16 cellular contexts compared by ENCODE assay signal in genomic region chr19:57552432-57552831, GRCh38. TPM values are rescaled to one million over a fixed set of nuclear protein-coding genes. Genes with fewer than 3 reads are reported as not detected.
DNase-seq lines count a peak whose midpoint lies in the region; ATAC-seq, FAIRE-seq and TF ChIP-seq lines count a peak whose summit lies in the region.
"Had no signal": no experiment of that assay in that cellular context is flagged by ENCODE, and none has a peak within 500 bp of the region (broad histone marks: within the 10 kb centered on the region; RNA-seq: fewer than 3 reads in every experiment).

No MANE protein-coding gene starts in this region.

- no peaks in the 10 kb centered on the region for H3K27me3 Mint-ChIP-seq in H9 (ENCODE audit: low read depth)

- H2BK20ac ChIP-seq in H9 (ENCODE audit: low read depth, low read length, poor library complexity, severe bottlenecking) = no peak overlapping the region
- H2BK20ac ChIP-seq in H1 (ENCODE audit: low read length) = no peak overlapping the region

- H3K9me1 ChIP-seq in keratinocyte (ENCODE audit: control insufficient read depth, extremely low read depth, insufficient read depth, low read length) = no peaks in the 10 kb centered on the region

- H3K4me1 Mint-ChIP-seq in H9 = no peaks in the 10 kb centered on the region
- H3K4me1 Mint-ChIP-seq: CD14-positive monocyte had no signal

- H4K20me1 ChIP-seq in H9 (ENCODE audit: control insufficient read depth, insufficient read depth, insufficient read length) (no peaks in the 10 kb centered on the region), H1 (replicated peaks in 1 of 2; ENCODE audit: control insufficient read depth in 1 of 2, insufficient read depth in 2 of 2, low read length in 2 of 2) (peaks cover 0 to 4% of the 10 kb centered on the region in 2 experiments), keratinocyte (ENCODE audit: control insufficient read depth, extremely low read depth, insufficient read depth, low read length) (no peaks in the 10 kb centered on the region)

- CTCF ChIA-PET in H1 (lab: Charles Lee; ENCODE audit: partially characterized antibody) = no interaction called here

- H2AFZ ChIP-seq in H9 (ENCODE audit: low read length) = no peak overlapping the region
- H2AFZ ChIP-seq in H1 (ENCODE audit: low read length) = no peak overlapping the region
- no peak overlapping the region for H2AFZ ChIP-seq in keratinocyte (ENCODE audit: control insufficient read depth, low read length)

- H2BK120ac ChIP-seq in H9 (ENCODE audit: low read depth, low read length, poor library complexity, severe bottlenecking) = no peak overlapping the region
- no peak overlapping the region for H2BK120ac ChIP-seq in H1 (replicated peaks; ENCODE audit: low read depth, low read length)

- H4K91ac ChIP-seq in H9 (ENCODE audit: insufficient read length, low read depth, low read length) = no peak overlapping the region
- no peak overlapping the region for H4K91ac ChIP-seq in H1 (replicated peaks; ENCODE audit: insufficient read length, low read length)

- H3T11ph ChIP-seq in H9 (ENCODE audit: low read length) = no peak overlapping the region

- H3K9me3 ChIP-seq in H9 (ENCODE audit: control insufficient read depth, low read depth, low read length) (peaks cover 6% of the 10 kb centered on the region), WERI-Rb-1 (ENCODE audit: severe bottlenecking) (no peaks in the 10 kb centered on the region), H1 (ENCODE audit: insufficient read depth in 2 of 2, low read depth in 1 of 2, low read length in 1 of 2) (peaks cover 2 to 4% of the 10 kb centered on the region in 2 experiments), keratinocyte (ENCODE audit: control insufficient read depth, low read depth, low read length) (peaks cover 12% of the 10 kb centered on the region)

- no peak overlapping the region for H3K14ac ChIP-seq in H9 (ENCODE audit: insufficient read depth, low read length)
- no peak overlapping the region for H3K14ac ChIP-seq in H1 (ENCODE audit: insufficient read length)

- H3K79me1 ChIP-seq in H9 (ENCODE audit: insufficient read depth, low read depth, low read length, poor library complexity, severe bottlenecking) (no peaks in the 10 kb centered on the region), H1 (ENCODE audit: low read depth, low read length) (peaks cover 8% of the 10 kb centered on the region)

- peak in 1 of 2 experiments; percentile 23; a peak in 1 of 4 replicates for TF ChIP-seq RAD21 in H1 (IDR thresholded peaks at IDR 0.05 in 1 of 2, conservative IDR thresholded peaks at IDR 0.05 in 1 of 2; ENCODE audit: low read depth in 2 of 2, low read length in 2 of 2)

- H2AK5ac ChIP-seq in H9 (ENCODE audit: insufficient read length, low read length) = no peak overlapping the region
- H2AK5ac ChIP-seq in H1 (ENCODE audit: low read depth, low read length) = no peak overlapping the region

- FAIRE-seq in H1 (lab: Jason Lieb, UNC) (no peak), keratinocyte (lab: Jason Lieb, UNC) (no peak)
- FAIRE-seq: A204.1, K562 had no signal

- peaks cover 52% of the 10 kb centered on the region for H3K36me3 ChIP-seq in WERI-Rb-1
- peaks cover 13 to 63% (median 51%) of the 10 kb centered on the region in 4 experiments for H3K36me3 ChIP-seq in H1 (ENCODE audit: control insufficient read depth in 2 of 4, insufficient read depth in 4 of 4, low read length in 3 of 4)
- H3K36me3 ChIP-seq in keratinocyte (ENCODE audit: control insufficient read depth in 2 of 2, extremely low read depth in 1 of 2, insufficient read depth in 2 of 2, low read length in 2 of 2) = peaks cover 35 to 51% of the 10 kb centered on the region in 2 experiments

- H3K18ac ChIP-seq in H9 (ENCODE audit: insufficient read length, low read depth, low read length) (no peak overlapping the region), H1 (ENCODE audit: extremely low read depth, low read length) (no peak overlapping the region)

- H3K27ac ChIP-seq in H9 (ENCODE audit: insufficient read length, low read depth, low read length) (no peak overlapping the region), WERI-Rb-1 (no peak overlapping the region), H1 (ENCODE audit: low read depth, low read length) (no peak overlapping the region), keratinocyte (ENCODE audit: control insufficient read depth, insufficient read depth, low read length) (no peak overlapping the region)

- H4K8ac ChIP-seq in H9 (replicated peaks; ENCODE audit: insufficient read length, low read depth, low read length) (no peak overlapping the region), H1 (ENCODE audit: extremely low read depth, insufficient read depth, low read length) (no peak overlapping the region)

- H3K4me3 ChIP-seq in WERI-Rb-1 (ENCODE audit: low read depth, low read length) (no peak overlapping the region), H1 (ENCODE audit: extremely low read depth in 1 of 4, insufficient read depth in 2 of 4, low read depth in 3 of 4, low read length in 4 of 4) (no peak overlapping the region), keratinocyte (ENCODE audit: control insufficient read depth in 2 of 3, extremely low read depth in 1 of 3, insufficient read depth in 2 of 3, low read depth in 1 of 3, low read length in 3 of 3) (no peak overlapping the region)
- H3K4me3 ChIP-seq: K562 had no signal

- H3K4me3 Mint-ChIP-seq in H9 = no peak overlapping the region
- H3K4me3 Mint-ChIP-seq: CD14-positive monocyte, HFFc6 had no signal

- no CpG with 5 or more reads among the region's 2 CpGs for WGBS in H9 (ENCODE audit: extremely low coverage, insufficient read length, low lambda C conversion rate)
- 91% methylated on average over 2 of the region's 2 CpGs; no CpG with 5 or more reads in 1 of the 2 experiments for WGBS in H1 (ENCODE audit: extremely low coverage in 1 of 2, insufficient coverage in 1 of 2, insufficient read length in 1 of 2, insufficient replicate concordance in 2 of 2, low coverage in 1 of 2, low lambda C conversion rate in 2 of 2, missing lambda C conversion rate in 1 of 2), 2 experiments

- H2BK12ac ChIP-seq in H9 (ENCODE audit: insufficient read length, low read depth, low read length) (no peak overlapping the region), H1 (ENCODE audit: low read depth, low read length) (no peak overlapping the region)

- dilution Hi-C loops in keratinocyte (cut with MboI; ENCODE audit: extremely low pct_ligation_motif_present, low sequenced_read_pairs) = no loop called here

- H2BK15ac ChIP-seq in H9 (ENCODE audit: low read depth, low read length) = no peak overlapping the region
- no peak overlapping the region for H2BK15ac ChIP-seq in H1 (ENCODE audit: low read length)

- ATAC-seq in activated naive CD4-positive, alpha-beta T cell treated with anti-CD3 and anti-CD28 coated beads, Interleukin-2, amount 50 U/mL, for 72 hours = no peak
- ATAC-seq: K562 had no signal

- no peak overlapping the region for H3K9ac ChIP-seq in H9 (ENCODE audit: extremely low read depth, insufficient read length, low read length)
- no peak overlapping the region for H3K9ac ChIP-seq in H1 (replicated peaks in 1 of 4; ENCODE audit: extremely low read depth in 1 of 4, low read depth in 3 of 4, low read length in 3 of 4)
- no peak overlapping the region for H3K9ac ChIP-seq in keratinocyte (ENCODE audit: control insufficient read depth, extremely low read depth, insufficient read depth, low read length)

- no peak overlapping the region for H3K27ac Mint-ChIP-seq in H9
- no peak overlapping the region for H3K27ac Mint-ChIP-seq in activated naive CD4-positive, alpha-beta T cell treated with anti-CD3 and anti-CD28 coated beads, Interleukin-2, amount 50 U/mL, for 72 hours
- H3K27ac Mint-ChIP-seq: CD8-positive, alpha-beta memory T cell; HFFc6 had no signal

- H3K36me3 Mint-ChIP-seq in H9 (ENCODE audit: insufficient read depth in 1 of 3, low read depth in 3 of 3) = peaks cover 91 to 96% (median 94%) of the 10 kb centered on the region in 3 experiments
- peaks cover 97 to 100% of the 10 kb centered on the region in 2 donors for H3K36me3 Mint-ChIP-seq in activated naive CD4-positive, alpha-beta T cell treated with anti-CD3 and anti-CD28 coated beads, Interleukin-2, amount 50 U/mL, for 72 hours

- no peak overlapping the region for H3K4ac ChIP-seq in H9 (ENCODE audit: low read depth, low read length)
- H3K4ac ChIP-seq in H1 (replicated peaks; ENCODE audit: insufficient read length, low read depth, low read length) = no peak overlapping the region

- no peak for TF ChIP-seq EP300 in H1 (IDR thresholded peaks at IDR 0.05; ENCODE audit: borderline replicate concordance in 1 of 2, low read depth in 2 of 2, low read length in 2 of 2)

- H2BK5ac ChIP-seq in H9 (ENCODE audit: insufficient read length, low read length) (no peak overlapping the region), H1 (ENCODE audit: low read depth, low read length) (no peak overlapping the region)

- no peak overlapping the region for H3K4me2 ChIP-seq in H9 (ENCODE audit: insufficient read depth, insufficient read length, low read length)
- H3K4me2 ChIP-seq in H1 (ENCODE audit: insufficient read depth in 1 of 2, low read depth in 2 of 2, low read length in 2 of 2) = no peak overlapping the region
- no peak overlapping the region for H3K4me2 ChIP-seq in keratinocyte (ENCODE audit: control insufficient read depth, extremely low read depth, insufficient read depth, low read depth, low read length)

- no peaks in the 10 kb centered on the region for H3K4me1 ChIP-seq in H9 (ENCODE audit: insufficient read depth, low read length)
- H3K4me1 ChIP-seq in H1 (replicated peaks in 1 of 4; ENCODE audit: control insufficient read depth in 3 of 4, insufficient read depth in 4 of 4, low read length in 3 of 4) = no peaks in the 10 kb centered on the region
- H3K4me1 ChIP-seq in keratinocyte (ENCODE audit: control insufficient read depth, extremely low read depth, insufficient read depth, low read length) = no peaks in the 10 kb centered on the region

- H4K5ac ChIP-seq in H9 (ENCODE audit: insufficient read length, low read depth, low read length) (no peak overlapping the region), H1 (ENCODE audit: insufficient read length, low read depth, low read length) (no peak overlapping the region)

- H3K23me2 ChIP-seq in H9 (ENCODE audit: insufficient read length, low read depth, low read length, poor library complexity, severe bottlenecking) (no peaks in the 10 kb centered on the region), H1 (ENCODE audit: low read depth, low read length) (no peaks in the 10 kb centered on the region)

- DNase-seq in H9 (no peak), WERI-Rb-1 (no peak), H1 (ENCODE audit: low read depth in 1 of 2, low spot score in 2 of 2) (no peak), keratinocyte (ENCODE audit: low read depth, low spot score) (no peak), GM03348 (ENCODE audit: low spot score) (no peak), NOMO-1 (lab: John Stamatoyannopoulos, UW; ENCODE audit: unreplicated experiment in 2 of 2) (no peak)
- DNase-seq in activated naive CD4-positive, alpha-beta T cell treated with anti-CD3 and anti-CD28 coated beads, Interleukin-2, amount 50 U/mL, for 72 hours (ENCODE audit: low spot score in 2 of 2) = no peak
- DNase-seq: CD8-positive, alpha-beta memory T cell; DMS79; GOT3; HCEC 1CT; HFFc6 had no signal

- H3K79me2 ChIP-seq in H9 (ENCODE audit: insufficient read depth, low read length) (no peaks in the 10 kb centered on the region), H1 (ENCODE audit: control insufficient read depth in 1 of 2, insufficient read depth in 2 of 2, low read length in 2 of 2) (no peaks in the 10 kb centered on the region; a peak in 1 of 4 replicates), keratinocyte (ENCODE audit: control insufficient read depth, insufficient read depth, low read length) (peaks cover 2% of the 10 kb centered on the region)

- TF ChIP-seq CTCF in H9 (conservative IDR thresholded peaks at IDR 0.05) = peak; percentile 31; the same call in 1 of the 3 replicates
- TF ChIP-seq CTCF in WERI-Rb-1 (IDR thresholded peaks at IDR 0.05; ENCODE audit: low read depth, low read length) = 0 out of 2 replicates have a peak, but pooled peaks have one; percentile 2
- TF ChIP-seq CTCF in H1 (IDR thresholded peaks at IDR 0.05; ENCODE audit: control extremely low read depth in 1 of 3, insufficient read depth in 1 of 3, low read depth in 1 of 3, low read length in 3 of 3) = peak in 2 of 3 experiments; percentile 15 to 25; a peak in 2 of 4 replicates
- peak; percentile 8 to 18 (median 11) for TF ChIP-seq CTCF in keratinocyte (optimal IDR thresholded peaks at IDR 0.05 in 1 of 3, IDR thresholded peaks at IDR 0.05 in 1 of 3, conservative IDR thresholded peaks at IDR 0.05 in 1 of 3; ENCODE audit: extremely low read depth in 1 of 3, insufficient read depth in 2 of 3, low read length in 3 of 3)

- no peak for TF ChIP-seq POLR2A in H1 (IDR thresholded peaks at IDR 0.05; ENCODE audit: control extremely low read depth in 1 of 2, low read depth in 2 of 2, low read length in 2 of 2)

- H3K23ac ChIP-seq in H9 (ENCODE audit: insufficient read length, low read depth, low read length) = no peak overlapping the region
- H3K23ac ChIP-seq in H1 (ENCODE audit: insufficient read length) = no peak overlapping the region

- H3K27me3 ChIP-seq in H9 (ENCODE audit: insufficient read depth, low read length) (no peaks in the 10 kb centered on the region), WERI-Rb-1 (ENCODE audit: insufficient read depth, low read depth, severe bottlenecking) (no peaks in the 10 kb centered on the region), H1 (replicated peaks in 1 of 4; ENCODE audit: control insufficient read depth in 3 of 4, extremely low read depth in 1 of 4, insufficient read depth in 3 of 4, low read length in 3 of 4) (no peaks in the 10 kb centered on the region), keratinocyte (ENCODE audit: control insufficient read depth, extremely low read depth, insufficient read depth, low read length) (no peaks in the 10 kb centered on the region)

- POLR2A ChIA-PET in H1 (lab: Charles Lee; ENCODE audit: partially characterized antibody) = interaction anchor here (1.0 kb wide), 1 partner anchor 11 kb away, joined by 3 read pairs; no protein-coding TSS in a partner anchor

- H3K56ac ChIP-seq in H9 (ENCODE audit: insufficient read length, low read depth, low read length) (no peak overlapping the region), H1 (replicated peaks; ENCODE audit: insufficient read length, low read depth, low read length) (no peak overlapping the region)

- H3K9me3 Mint-ChIP-seq in H9 = peaks cover 15 to 49% of the 10 kb centered on the region in 2 experiments
- H3K9me3 Mint-ChIP-seq in activated naive CD4-positive, alpha-beta T cell treated with anti-CD3 and anti-CD28 coated beads, Interleukin-2, amount 50 U/mL, for 72 hours = peaks cover 54 to 61% of the 10 kb centered on the region in 2 donors

RNA-seq across cellular contexts. Expression of gene ZNF550, which starts 7.2 kb away (rescaled TPM):
- total RNA-seq in H9 (2021) = 11.4 and 13.5 TPM in 2 replicates
- total RNA-seq in H1 (2021; fragmentation: NEBNext Ultra II Directional; extraction: Animal tissue kit (Norgen Biotek cat#: 25700)) = 10.4 and 10.7 TPM in 2 replicates
- polyA plus RNA-seq in H1 (2011; rRNA removed) (4.5 and 4.6 TPM in 2 replicates), keratinocyte (6.2 to 8.9 TPM (median 7.3 TPM) in 3 replicates)
- 7.9 TPM for polyA plus RNA-seq in H1 (2011; cell fraction: cytosol; rRNA removed)
- polyA plus RNA-seq in H1 (2011; cell fraction: nucleus; rRNA removed) = 11.5 TPM
- polyA plus RNA-seq in H1 (2012, experiment 1 of 2) = 6.6 to 12.6 TPM (median 9.2 TPM) in 4 replicates
- polyA plus RNA-seq in H1 (2012, experiment 2 of 2) = 0.58 TPM
- polyA plus RNA-seq in H1 (2013, experiment 1 of 2) = 5.0 TPM
- polyA plus RNA-seq in H1 (2013, experiment 2 of 2) = 4.6 TPM
- polyA minus RNA-seq in H1 (2011; rRNA and poly(A)+ RNA removed) = 15.5 and 20.7 TPM in 2 replicates
- polyA minus RNA-seq in H1 (2011; cell fraction: cytosol; rRNA and poly(A)+ RNA removed) = 5.8 TPM
- polyA minus RNA-seq in H1 (2011; cell fraction: nucleus; rRNA and poly(A)+ RNA removed) = 16.4 TPM
- 4.3 TPM for polyA plus RNA-seq in keratinocyte (2011; ENCODE audit: low read depth)
- 3.5 and 6.3 TPM in 2 replicates for polyA plus RNA-seq in keratinocyte (2011; cell fraction: cytosol; rRNA removed)
- 12.2 and 12.3 TPM in 2 replicates for polyA plus RNA-seq in keratinocyte (2011; cell fraction: nucleus; rRNA removed)
- polyA plus RNA-seq in keratinocyte (2012; ENCODE audit: low replicate concordance) = 3.0 and 3.8 TPM in 2 replicates
- polyA minus RNA-seq in keratinocyte = 2.9 to 9.1 TPM (median 8.1 TPM) in 3 replicates
- polyA minus RNA-seq in keratinocyte (2011; cell fraction: cytosol; rRNA and poly(A)+ RNA removed) = 5.0 TPM
- 5.8 and 8.8 TPM in 2 replicates for polyA minus RNA-seq in keratinocyte (2011; cell fraction: nucleus; rRNA and poly(A)+ RNA removed)
- 10 to 100 TPM in 1 of 2 donors, 1 to 10 TPM in 1; 6.4 to 14.4 TPM for total RNA-seq in activated naive CD4-positive, alpha-beta T cell treated with anti-CD3 and anti-CD28 coated beads, Interleukin-2, amount 50 U/mL, for 72 hours

RNA-seq across cellular contexts. Expression of gene ZNF549, which starts 25.3 kb away (rescaled TPM):
- 10.2 and 11.6 TPM in 2 replicates for total RNA-seq in H9 (2021)
- total RNA-seq in H1 (2021; fragmentation: NEBNext Ultra II Directional; extraction: Animal tissue kit (Norgen Biotek cat#: 25700)) = 9.7 and 10.4 TPM in 2 replicates
- polyA plus RNA-seq in H1 (2011; rRNA removed) (3.0 and 4.3 TPM in 2 replicates), keratinocyte (5.6 to 7.7 TPM (median 6.3 TPM) in 3 replicates)
- polyA plus RNA-seq in H1 (2011; cell fraction: cytosol; rRNA removed) = 5.4 TPM
- polyA plus RNA-seq in H1 (2011; cell fraction: nucleus; rRNA removed) = 4.5 TPM
- 5.4 to 8.9 TPM (median 5.9 TPM) in 4 replicates for polyA plus RNA-seq in H1 (2012, experiment 1 of 2)
- 0.55 TPM for polyA plus RNA-seq in H1 (2012, experiment 2 of 2)
- 5.1 TPM for polyA plus RNA-seq in H1 (2013, experiment 1 of 2)
- polyA plus RNA-seq in H1 (2013, experiment 2 of 2) = 4.9 TPM
- 12.5 and 16.8 TPM in 2 replicates for polyA minus RNA-seq in H1 (2011; rRNA and poly(A)+ RNA removed)
- 9.9 TPM for polyA minus RNA-seq in H1 (2011; cell fraction: cytosol; rRNA and poly(A)+ RNA removed)
- 11.5 TPM for polyA minus RNA-seq in H1 (2011; cell fraction: nucleus; rRNA and poly(A)+ RNA removed)
- 1.8 TPM for polyA plus RNA-seq in keratinocyte (2011; ENCODE audit: low read depth)
- 2.9 and 5.5 TPM in 2 replicates for polyA plus RNA-seq in keratinocyte (2011; cell fraction: cytosol; rRNA removed)
- polyA plus RNA-seq in keratinocyte (2011; cell fraction: nucleus; rRNA removed) = 14.3 and 15.5 TPM in 2 replicates
- 3.5 and 3.9 TPM in 2 replicates for polyA plus RNA-seq in keratinocyte (2012; ENCODE audit: low replicate concordance)
- polyA minus RNA-seq in keratinocyte = 3.3 to 9.5 TPM (median 8.1 TPM) in 3 replicates
- polyA minus RNA-seq in keratinocyte (2011; cell fraction: cytosol; rRNA and poly(A)+ RNA removed) = 3.3 TPM
- 10.4 and 17.1 TPM in 2 replicates for polyA minus RNA-seq in keratinocyte (2011; cell fraction: nucleus; rRNA and poly(A)+ RNA removed)
- 1 to 10 TPM; 3.7 to 3.9 TPM for total RNA-seq in activated naive CD4-positive, alpha-beta T cell treated with anti-CD3 and anti-CD28 coated beads, Interleukin-2, amount 50 U/mL, for 72 hours

RNA-seq across cellular contexts. Expression of gene ZNF416, which starts 26.3 kb away (rescaled TPM):
- 10.9 and 11.4 TPM in 2 replicates for total RNA-seq in H9 (2021)
- total RNA-seq in H1 (2021; fragmentation: NEBNext Ultra II Directional; extraction: Animal tissue kit (Norgen Biotek cat#: 25700)) = 9.7 and 10.3 TPM in 2 replicates
- polyA plus RNA-seq in H1 (2011; rRNA removed) = 2.7 and 3.2 TPM in 2 replicates
- 3.5 TPM for polyA plus RNA-seq in H1 (2011; cell fraction: cytosol; rRNA removed)
- polyA plus RNA-seq in H1 (2011; cell fraction: nucleus; rRNA removed) = 3.3 TPM
- 5.6 to 6.7 TPM (median 6.4 TPM) in 4 replicates for polyA plus RNA-seq in H1 (2012, experiment 1 of 2)
- polyA plus RNA-seq in H1 (2012, experiment 2 of 2) = 3.0 TPM
- 5.6 TPM for polyA plus RNA-seq in H1 (2013, experiment 1 of 2)
- 5.2 TPM for polyA plus RNA-seq in H1 (2013, experiment 2 of 2)
- 17.8 and 19.4 TPM in 2 replicates for polyA minus RNA-seq in H1 (2011; rRNA and poly(A)+ RNA removed)
- polyA minus RNA-seq in H1 (2011; cell fraction: cytosol; rRNA and poly(A)+ RNA removed) = 7.8 TPM
- 16.7 TPM for polyA minus RNA-seq in H1 (2011; cell fraction: nucleus; rRNA and poly(A)+ RNA removed)
- polyA plus RNA-seq in keratinocyte = 4.4 to 5.5 TPM (median 5.0 TPM) in 3 replicates
- polyA plus RNA-seq in keratinocyte (2011; ENCODE audit: low read depth) = 1.1 TPM
- 2.5 and 5.2 TPM in 2 replicates for polyA plus RNA-seq in keratinocyte (2011; cell fraction: cytosol; rRNA removed)
- polyA plus RNA-seq in keratinocyte (2011; cell fraction: nucleus; rRNA removed) = 5.5 and 6.0 TPM in 2 replicates
- 3.9 and 4.6 TPM in 2 replicates for polyA plus RNA-seq in keratinocyte (2012; ENCODE audit: low replicate concordance)
- polyA minus RNA-seq in keratinocyte = 4.6 to 11.9 TPM (median 7.1 TPM) in 3 replicates
- 4.4 TPM for polyA minus RNA-seq in keratinocyte (2011; cell fraction: cytosol; rRNA and poly(A)+ RNA removed)
- 4.5 and 7.5 TPM in 2 replicates for polyA minus RNA-seq in keratinocyte (2011; cell fraction: nucleus; rRNA and poly(A)+ RNA removed)
- 1 to 10 TPM; 2.0 to 2.5 TPM for total RNA-seq in activated naive CD4-positive, alpha-beta T cell treated with anti-CD3 and anti-CD28 coated beads, Interleukin-2, amount 50 U/mL, for 72 hours

RNA-seq across cellular contexts. Expression of gene ZIK1, which starts 31.5 kb away (rescaled TPM):
- total RNA-seq in H9 (2021) = 27.8 and 28.1 TPM in 2 replicates
- 36.5 and 38.5 TPM in 2 replicates for total RNA-seq in H1 (2021; fragmentation: NEBNext Ultra II Directional; extraction: Animal tissue kit (Norgen Biotek cat#: 25700))
- polyA plus RNA-seq in H1 (2011; rRNA removed) = 19.4 and 21.2 TPM in 2 replicates
- 25.7 TPM for polyA plus RNA-seq in H1 (2011; cell fraction: cytosol; rRNA removed)
- polyA plus RNA-seq in H1 (2011; cell fraction: nucleus; rRNA removed) = 23.4 TPM
- polyA plus RNA-seq in H1 (2012, experiment 1 of 2) = 24.9 to 32.0 TPM (median 28.0 TPM) in 4 replicates
- polyA plus RNA-seq in H1 (2012, experiment 2 of 2) = 3.1 TPM
- 19.7 TPM for polyA plus RNA-seq in H1 (2013, experiment 1 of 2)
- 20.0 TPM for polyA plus RNA-seq in H1 (2013, experiment 2 of 2)
- polyA minus RNA-seq in H1 (2011; rRNA and poly(A)+ RNA removed) = 39.3 and 52.8 TPM in 2 replicates
- polyA minus RNA-seq in H1 (2011; cell fraction: cytosol; rRNA and poly(A)+ RNA removed) = 15.0 TPM
- 32.2 TPM for polyA minus RNA-seq in H1 (2011; cell fraction: nucleus; rRNA and poly(A)+ RNA removed)
- polyA plus RNA-seq in keratinocyte = 3.5 to 4.5 TPM (median 3.9 TPM) in 3 replicates
- 0.41 TPM for polyA plus RNA-seq in keratinocyte (2011; ENCODE audit: low read depth)
- polyA plus RNA-seq in keratinocyte (2011; cell fraction: cytosol; rRNA removed) = 2.0 and 3.0 TPM in 2 replicates
- polyA plus RNA-seq in keratinocyte (2011; cell fraction: nucleus; rRNA removed) = 3.3 and 4.8 TPM in 2 replicates
- polyA plus RNA-seq in keratinocyte (2012; ENCODE audit: low replicate concordance) = 1.9 and 4.3 TPM in 2 replicates
- 5.1 to 5.2 TPM (median 5.1 TPM) in 3 replicates for polyA minus RNA-seq in keratinocyte
- polyA minus RNA-seq in keratinocyte (2011; cell fraction: cytosol; rRNA and poly(A)+ RNA removed) = 4.2 TPM
- polyA minus RNA-seq in keratinocyte (2011; cell fraction: nucleus; rRNA and poly(A)+ RNA removed) = 8.4 and 8.7 TPM in 2 replicates
- 1 to 10 TPM; 2.4 to 5.6 TPM for total RNA-seq in activated naive CD4-positive, alpha-beta T cell treated with anti-CD3 and anti-CD28 coated beads, Interleukin-2, amount 50 U/mL, for 72 hours
- total RNA-seq: G401 had no signal

RNA-seq across cellular contexts. Expression of gene ZNF530, which starts 47.3 kb away (rescaled TPM):
- 7.9 and 9.3 TPM in 2 replicates for total RNA-seq in H9 (2021)
- 6.3 and 9.3 TPM in 2 replicates for total RNA-seq in H1 (2021; fragmentation: NEBNext Ultra II Directional; extraction: Animal tissue kit (Norgen Biotek cat#: 25700))
- polyA plus RNA-seq in H1 (2011; rRNA removed) = 4.2 and 4.7 TPM in 2 replicates
- 7.3 TPM for polyA plus RNA-seq in H1 (2011; cell fraction: cytosol; rRNA removed)
- polyA plus RNA-seq in H1 (2011; cell fraction: nucleus; rRNA removed) = 5.4 TPM
- polyA plus RNA-seq in H1 (2012, experiment 1 of 2) = 5.7 to 7.5 TPM (median 5.9 TPM) in 4 replicates
- 3.8 TPM for polyA plus RNA-seq in H1 (2012, experiment 2 of 2)
- polyA plus RNA-seq in H1 (2013, experiment 1 of 2) = 3.7 TPM
- polyA plus RNA-seq in H1 (2013, experiment 2 of 2) = 3.9 TPM
- polyA minus RNA-seq in H1 (2011; rRNA and poly(A)+ RNA removed) = 8.1 and 8.3 TPM in 2 replicates
- polyA minus RNA-seq in H1 (2011; cell fraction: cytosol; rRNA and poly(A)+ RNA removed) = 8.1 TPM
- 13.6 TPM for polyA minus RNA-seq in H1 (2011; cell fraction: nucleus; rRNA and poly(A)+ RNA removed)
- 3.6 to 4.2 TPM (median 3.9 TPM) in 3 replicates for polyA plus RNA-seq in keratinocyte
- polyA plus RNA-seq in keratinocyte (2011; ENCODE audit: low read depth) = 0.15 TPM
- 1.5 and 3.1 TPM in 2 replicates for polyA plus RNA-seq in keratinocyte (2011; cell fraction: cytosol; rRNA removed)
- polyA plus RNA-seq in keratinocyte (2011; cell fraction: nucleus; rRNA removed) = 5.2 and 5.3 TPM in 2 replicates
- 1.5 and 3.7 TPM in 2 replicates for polyA plus RNA-seq in keratinocyte (2012; ENCODE audit: low replicate concordance)
- polyA minus RNA-seq in keratinocyte = 0.43 to 2.5 TPM (median 1.5 TPM) in 3 replicates
- 5.8 TPM for polyA minus RNA-seq in keratinocyte (2011; cell fraction: cytosol; rRNA and poly(A)+ RNA removed)
- 3.9 and 4.0 TPM in 2 replicates for polyA minus RNA-seq in keratinocyte (2011; cell fraction: nucleus; rRNA and poly(A)+ RNA removed)
- 1 to 10 TPM; 3.9 to 5.4 TPM for total RNA-seq in activated naive CD4-positive, alpha-beta T cell treated with anti-CD3 and anti-CD28 coated beads, Interleukin-2, amount 50 U/mL, for 72 hours
